1 cellular context compared by ENCODE assay signal in genomic region chr12:112977641-112978040, GRCh38.
TF ChIP-seq lines count a peak whose summit lies in the region.

No MANE protein-coding gene starts in this region.

TF ChIP-seq in GM12878, 131 proteins besides CTCF, POLR2A, EP300 and RAD21 (continued from another document):
- no peak for TF ChIP-seq NKRF (conservative IDR thresholded peaks at IDR 0.05)
- no peak; the same call in none of the 2 replicates for TF ChIP-seq SMARCA5 (IDR thresholded peaks at IDR 0.05)
- TF ChIP-seq ZNF274 (IDR thresholded peaks at IDR 0.05; ENCODE audit: insufficient read depth, insufficient read length), result no peak
- TF ChIP-seq ZNF217 (IDR thresholded peaks at IDR 0.05), result 0 out of 2 replicates have a peak, but pooled peaks have one; percentile 69
- no peak for TF ChIP-seq MLLT1 (IDR thresholded peaks at IDR 0.05)
- no peak for TF ChIP-seq MXI1 (IDR thresholded peaks at IDR 0.05; ENCODE audit: low read depth, low read length)
